ENCODE assay signal across 1 cellular context in the genomic region with DNA sequence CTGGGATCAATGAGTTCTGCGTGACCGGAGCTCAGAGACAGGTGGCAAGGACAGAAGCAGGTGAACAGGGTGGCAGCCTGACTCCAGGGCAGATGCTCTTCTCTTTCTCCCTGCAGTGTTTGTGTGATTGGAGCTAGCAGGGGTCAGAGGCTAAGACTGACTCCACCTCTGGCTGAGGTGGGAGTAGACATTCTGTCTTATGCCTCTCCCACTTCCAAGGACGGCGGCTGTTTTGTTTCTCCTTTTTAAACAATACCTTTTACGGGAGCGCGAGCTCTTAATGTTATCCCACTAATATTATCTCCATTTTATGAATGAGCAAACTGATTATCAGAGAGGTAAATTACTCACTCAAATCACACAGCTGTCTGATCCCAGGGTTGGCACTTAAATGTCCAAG.
TF ChIP-seq lines count a peak whose summit lies in the region.

No MANE protein-coding gene starts in this region.

TF ChIP-seq in H1, 55 proteins besides CTCF, POLR2A, EP300 and RAD21 (continued from another document):
- TF ChIP-seq POU5F1 (IDR thresholded peaks at IDR 0.05; ENCODE audit: low read depth, low read length) (no peak), NRF1 (IDR thresholded peaks at IDR 0.05; ENCODE audit: low read depth, low read length) (no peak), TCF12 (IDR thresholded peaks at IDR 0.05; ENCODE audit: low read depth, low read length) (no peak), CBX5 (IDR thresholded peaks at IDR 0.05; ENCODE audit: low read depth, low read length) (no peak), RXRA (IDR thresholded peaks at IDR 0.05; ENCODE audit: insufficient read depth, low read depth, low read length) (no peak), PHF8 (conservative IDR thresholded peaks at IDR 0.05; ENCODE audit: low read depth, low read length) (no peak), CTBP2 (IDR thresholded peaks at IDR 0.05; ENCODE audit: borderline replicate concordance, insufficient read depth, insufficient read length, low read length) (no peak), SP1 (IDR thresholded peaks at IDR 0.05; ENCODE audit: low read depth, low read length) (no peak)
